In the genomic region with DNA sequence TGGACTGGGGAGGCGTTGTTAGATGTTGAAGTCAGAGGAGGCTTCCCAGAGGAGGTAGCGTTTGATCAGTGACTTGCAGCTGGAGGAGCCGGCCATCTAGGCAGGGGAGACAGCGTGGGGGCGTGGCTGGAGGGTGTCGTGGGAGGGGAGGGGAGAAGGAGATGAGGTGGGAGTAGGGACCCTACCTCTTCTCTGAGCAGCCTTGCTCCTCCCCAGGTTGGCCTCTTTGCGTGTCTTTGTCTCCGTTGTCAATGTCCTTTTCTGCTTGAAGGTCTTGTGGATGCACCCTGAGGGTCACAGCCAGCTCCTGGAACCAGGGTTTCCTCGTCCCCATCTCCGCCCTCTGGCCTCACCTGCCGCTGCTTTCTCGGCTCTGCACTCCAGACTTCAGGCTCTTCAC, we compare ENCODE assay signal across 16 cellular contexts.
"Had no signal": no experiment of that assay in that cellular context is flagged by ENCODE, and none has a peak within 500 bp of the region (broad histone marks: within the 10 kb centered on the region; RNA-seq: fewer than 3 reads in every experiment).

No MANE protein-coding gene starts in this region.

- H3K36me3 ChIP-seq: colonic mucosa, heart right ventricle, thyroid gland had no signal

- DNase-seq: activated CD4-positive, alpha-beta T cell treated with anti-CD3 and anti-CD28 coated beads for 1 hour; activated CD4-positive, alpha-beta T cell treated with anti-CD3 and anti-CD28 coated beads, Interleukin-2, amount 50 U/mL, for 4 hours; activated effector memory CD4-positive, alpha-beta T cell treated with anti-CD3 and anti-CD28 coated beads, Interleukin-2, amount 50 U/mL, for 16 hours; central memory CD4-positive, alpha-beta T cell; colonic mucosa; effector memory CD4-positive, alpha-beta T cell; foreskin melanocyte; heart right ventricle; left colon; naive B cell; retina; T-helper 1 cell; T1000; thyroid gland had no signal

- ATAC-seq: activated naive CD4-positive, alpha-beta T cell treated with anti-CD3 and anti-CD28 coated beads, Interleukin-2, amount 50 U/mL, for 72 hours; heart right ventricle; left colon; stimulated activated effector memory CD8-positive, alpha-beta T cell treated with anti-CD3 and anti-CD28 coated beads, Interleukin-12 subunit alpha, Interleukin-12 subunit beta, amount 100 ng/mL, for 72 hours had no signal

- H3K36me3 Mint-ChIP-seq: activated naive CD4-positive, alpha-beta T cell treated with anti-CD3 and anti-CD28 coated beads, Interleukin-2, amount 50 U/mL, for 72 hours; naive B cell; stimulated activated effector memory CD8-positive, alpha-beta T cell treated with anti-CD3 and anti-CD28 coated beads, Interleukin-12 subunit alpha, Interleukin-12 subunit beta, amount 100 ng/mL, for 72 hours had no signal

- H3K27me3 ChIP-seq: colonic mucosa, thyroid gland had no signal

- H3K9me3 ChIP-seq: colonic mucosa, heart right ventricle, thyroid gland had no signal

- H3K9me3 Mint-ChIP-seq: activated naive CD4-positive, alpha-beta T cell treated with anti-CD3 and anti-CD28 coated beads, Interleukin-2, amount 50 U/mL, for 72 hours; naive B cell; stimulated activated effector memory CD8-positive, alpha-beta T cell treated with anti-CD3 and anti-CD28 coated beads, Interleukin-12 subunit alpha, Interleukin-12 subunit beta, amount 100 ng/mL, for 72 hours had no signal

- H3K27ac Mint-ChIP-seq: activated naive CD4-positive, alpha-beta T cell treated with anti-CD3 and anti-CD28 coated beads, Interleukin-2, amount 50 U/mL, for 72 hours; stimulated activated effector memory CD8-positive, alpha-beta T cell treated with anti-CD3 and anti-CD28 coated beads, Interleukin-12 subunit alpha, Interleukin-12 subunit beta, amount 100 ng/mL, for 72 hours had no signal

- H3K4me3 Mint-ChIP-seq: naive B cell; stimulated activated effector memory CD8-positive, alpha-beta T cell treated with anti-CD3 and anti-CD28 coated beads, Interleukin-12 subunit alpha, Interleukin-12 subunit beta, amount 100 ng/mL, for 72 hours had no signal

- H3K27ac ChIP-seq: colonic mucosa, heart right ventricle, thyroid gland had no signal

- H3K4me3 ChIP-seq: colonic mucosa, heart right ventricle, thyroid gland had no signal

- H3K4me1 ChIP-seq: colonic mucosa, heart right ventricle, thyroid gland had no signal
